16 cellular contexts compared by ENCODE assay signal in genomic region chr10:120732643-120733313, GRCh38.
DNase-seq lines count a peak whose midpoint lies in the region; FAIRE-seq and TF ChIP-seq lines count a peak whose summit lies in the region.
"Had no signal": no experiment of that assay in that cellular context is flagged by ENCODE, and none has a peak within 500 bp of the region (broad histone marks: within the 10 kb centered on the region; RNA-seq: fewer than 3 reads in every experiment).

No MANE protein-coding gene starts in this region.

- no peak overlapping the region for H2BK12ac ChIP-seq in H1 (ENCODE audit: low read depth, low read length)

- FAIRE-seq in H1 (lab: Jason Lieb, UNC) (no peak), urothelium cell line (lab: Jason Lieb, UNC) (no peak)

- no peak overlapping the region for H2BK5ac ChIP-seq in H1 (ENCODE audit: low read depth, low read length)

- no peak for TF ChIP-seq EP300 in H1 (IDR thresholded peaks at IDR 0.05; ENCODE audit: borderline replicate concordance in 1 of 2, low read depth in 2 of 2, low read length in 2 of 2)

- H2AK5ac ChIP-seq in H1 (ENCODE audit: low read depth, low read length), result no peak overlapping the region

- H3K79me1 ChIP-seq in H1 (ENCODE audit: low read depth, low read length), result no peaks in the 10 kb centered on the region

- H3K9me3 ChIP-seq in A673 (ENCODE audit: low read depth, low read length, poor library complexity, severe bottlenecking), result no peaks in the 10 kb centered on the region
- H3K9me3 ChIP-seq in H1 (ENCODE audit: insufficient read depth in 2 of 2, low read depth in 1 of 2, low read length in 1 of 2), result no peaks in the 10 kb centered on the region

- no peak for TF ChIP-seq RAD21 in H1 (IDR thresholded peaks at IDR 0.05 in 1 of 2, conservative IDR thresholded peaks at IDR 0.05 in 1 of 2; ENCODE audit: low read depth in 2 of 2, low read length in 2 of 2)

- H3K4me3 ChIP-seq in A673 (ENCODE audit: low read depth, low read length, poor library complexity, severe bottlenecking) (no peak overlapping the region), H1 (ENCODE audit: extremely low read depth in 1 of 4, insufficient read depth in 2 of 4, low read depth in 3 of 4, low read length in 4 of 4) (no peak overlapping the region)
- H3K4me3 ChIP-seq: coronary artery had no signal

- H4K91ac ChIP-seq in H1 (replicated peaks; ENCODE audit: insufficient read length, low read length), result no peak overlapping the region

- 94% methylated on average over 4 of the region's 4 CpGs; no CpG with 5 or more reads in 1 of the 2 experiments for WGBS in H1 (ENCODE audit: extremely low coverage in 1 of 2, insufficient coverage in 1 of 2, insufficient read length in 1 of 2, insufficient replicate concordance in 2 of 2, low coverage in 1 of 2, low lambda C conversion rate in 2 of 2, missing lambda C conversion rate in 1 of 2), 2 experiments

- DNase-seq in NCI-H146 (lab: John Stamatoyannopoulos, UW), result peak; percentile 4
- no peak for DNase-seq in NCI-H146 treated with DMSO at 0.1 percent for 48 hours (lab: John Stamatoyannopoulos, UW; ENCODE audit: unreplicated experiment)
- peak; percentile 4 for DNase-seq in A673 (ENCODE audit: low spot score)
- DNase-seq in NCI-H69 (lab: John Stamatoyannopoulos, UW), result peak; percentile 57
- DNase-seq in H1 (ENCODE audit: low read depth in 1 of 2, low spot score in 2 of 2), result no peak
- no peak for DNase-seq in urothelium cell line (ENCODE audit: low spot score)
- DNase-seq in effector CD8-positive, alpha-beta T cell (lab: John Stamatoyannopoulos, UW), result no peak
- DNase-seq in NK-92 (lab: John Stamatoyannopoulos, UW; ENCODE audit: unreplicated experiment), result no peak
- DNase-seq: 8988T; activated CD4-positive, CD25-positive, alpha-beta regulatory T cell; anterior cingulate cortex; H9; NCI-H1105 treated with DMSO at 0.1 percent for 48 hours; NCI-H226; stimulated activated CD4-positive, alpha-beta T cell treated with anti-CD3 and anti-CD28 coated beads, Interleukin-12 subunit alpha, Interleukin-12 subunit beta, amount 100 ng/mL, for 4 hours had no signal

- H3K27me3 ChIP-seq in A673 (replicated peaks; ENCODE audit: insufficient read depth, low read depth, low read length, poor library complexity) (peaks cover 4% of the 10 kb centered on the region), H1 (replicated peaks in 1 of 4; ENCODE audit: control insufficient read depth in 3 of 4, extremely low read depth in 1 of 4, insufficient read depth in 3 of 4, low read length in 3 of 4) (no peaks in the 10 kb centered on the region; a peak in 1 of 7 replicates)

- no peaks in the 10 kb centered on the region for H3K4me1 ChIP-seq in A673 (ENCODE audit: insufficient read depth, low read length, poor library complexity, severe bottlenecking)
- H3K4me1 ChIP-seq in H1 (replicated peaks in 1 of 4; ENCODE audit: control insufficient read depth in 3 of 4, insufficient read depth in 4 of 4, low read length in 3 of 4), result no peaks in the 10 kb centered on the region

- no peaks in the 10 kb centered on the region for H3K36me3 ChIP-seq in A673 (ENCODE audit: insufficient read depth, low read length, poor library complexity, severe bottlenecking)
- H3K36me3 ChIP-seq in H1 (ENCODE audit: control insufficient read depth in 2 of 4, insufficient read depth in 4 of 4, low read length in 3 of 4), result no peaks in the 10 kb centered on the region

- BruUV-seq in A673 (replicated peaks; lab: Mats Ljungman, UMichigan), result no TSS peak

- H3K27ac ChIP-seq in A673 (ENCODE audit: low read depth, low read length, poor library complexity, severe bottlenecking) (no peak overlapping the region), H1 (ENCODE audit: low read depth, low read length) (no peak overlapping the region)
- H3K27ac ChIP-seq: coronary artery had no signal

- H3K4me2 ChIP-seq in H1 (ENCODE audit: insufficient read depth in 1 of 2, low read depth in 2 of 2, low read length in 2 of 2), result no peak overlapping the region

- H3K9ac ChIP-seq in H1 (replicated peaks in 1 of 4; ENCODE audit: extremely low read depth in 1 of 4, low read depth in 3 of 4, low read length in 3 of 4), result no peak overlapping the region

- H3K23me2 ChIP-seq in H1 (ENCODE audit: low read depth, low read length), result no peaks in the 10 kb centered on the region

- intact Hi-C loops in A673 (cut with micrococcal nuclease; ENCODE audit: unreplicated experiment), result loop anchor here (10.0 kb wide), 1 partner anchor 308 kb away; no protein-coding TSS in a partner anchor

- H3K56ac ChIP-seq in H1 (replicated peaks; ENCODE audit: insufficient read length, low read depth, low read length), result no peak overlapping the region

- no peak overlapping the region for H3K18ac ChIP-seq in H1 (ENCODE audit: extremely low read depth, low read length)

- POLR2A ChIA-PET in A673 (lab: Charles Lee; ENCODE audit: low non-redundant PET) (interaction anchor here (0.6 kb wide), 1 partner anchor 10 kb away, joined by 3 read pairs; no protein-coding TSS in a partner anchor), H1 (lab: Charles Lee; ENCODE audit: partially characterized antibody) (no interaction called here)

- H2BK15ac ChIP-seq in H1 (ENCODE audit: low read length), result no peak overlapping the region

- H4K5ac ChIP-seq in H1 (ENCODE audit: insufficient read length, low read depth, low read length), result no peak overlapping the region

- no peak overlapping the region for H2BK120ac ChIP-seq in H1 (replicated peaks; ENCODE audit: low read depth, low read length)

- no peak for TF ChIP-seq POLR2A in H1 (IDR thresholded peaks at IDR 0.05; ENCODE audit: control extremely low read depth in 1 of 2, low read depth in 2 of 2, low read length in 2 of 2)

- H3K14ac ChIP-seq in H1 (ENCODE audit: insufficient read length), result no peak overlapping the region

- CTCF ChIA-PET in A673 (lab: Charles Lee) (no interaction called here), H1 (lab: Charles Lee; ENCODE audit: partially characterized antibody) (no interaction called here)

- H3K4ac ChIP-seq in H1 (replicated peaks; ENCODE audit: insufficient read length, low read depth, low read length), result no peak overlapping the region

- H4K8ac ChIP-seq in H1 (ENCODE audit: extremely low read depth, insufficient read depth, low read length), result no peak overlapping the region

- H2BK20ac ChIP-seq in H1 (ENCODE audit: low read length), result no peak overlapping the region

- no peak for TF ChIP-seq CTCF in A673 (conservative IDR thresholded peaks at IDR 0.05; ENCODE audit: low read depth, low read length)
- TF ChIP-seq CTCF in H1 (IDR thresholded peaks at IDR 0.05; ENCODE audit: control extremely low read depth in 1 of 3, insufficient read depth in 1 of 3, low read depth in 1 of 3, low read length in 3 of 3), result no peak

- peak overlapping the region; percentile 62; the same call in 1 of the 2 replicates for H2AFZ ChIP-seq in H1 (ENCODE audit: low read length)

- no peak overlapping the region for H3K23ac ChIP-seq in H1 (ENCODE audit: insufficient read length)

- H4K20me1 ChIP-seq in H1 (replicated peaks in 1 of 2; ENCODE audit: control insufficient read depth in 1 of 2, insufficient read depth in 2 of 2, low read length in 2 of 2), result no peaks in the 10 kb centered on the region

- H3K79me2 ChIP-seq in H1 (ENCODE audit: control insufficient read depth in 1 of 2, insufficient read depth in 2 of 2, low read length in 2 of 2), result no peaks in the 10 kb centered on the region

TF ChIP-seq in H1, 55 proteins besides CTCF, POLR2A, EP300 and RAD21 (continues in another document):
- no peak for TF ChIP-seq CEBPB (IDR thresholded peaks at IDR 0.05; ENCODE audit: low read depth, low read length)

Comparison
In these comparisons a context has a peak if more than half of its experiments do, and no peak if none do; other contexts are left out.
1. DNase-seq: peak in NCI-H146 (single experiment), A673 (single experiment) and NCI-H69 (single experiment); none in NCI-H146 treated with DMSO at 0.1 percent for 48 hours (single experiment), H1 (0 of 2), urothelium cell line (single experiment), effector CD8-positive, alpha-beta T cell (single experiment) and NK-92 (single experiment).